28 cellular contexts compared by ENCODE assay signal in the genomic region with DNA sequence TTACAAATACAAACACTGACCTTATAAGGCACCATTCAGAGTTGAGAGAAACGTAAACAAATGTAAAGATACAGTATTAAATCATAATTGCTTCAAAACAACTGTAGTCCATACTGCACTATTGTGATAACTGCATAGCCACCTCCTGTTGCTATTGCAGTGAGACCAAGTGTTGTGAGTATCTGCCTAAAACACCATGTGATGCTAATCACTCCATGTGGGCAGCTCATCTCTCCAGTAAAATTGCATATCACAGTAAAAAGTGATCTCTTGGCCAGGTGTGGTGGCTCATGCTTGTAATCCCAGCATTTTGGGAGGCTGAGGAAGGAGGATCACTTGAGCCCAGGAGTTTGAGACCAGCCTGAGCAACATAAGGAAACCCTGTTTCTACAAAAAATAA. TPM values are rescaled to one million over a fixed set of nuclear protein-coding genes. Genes with fewer than 3 reads are reported as not detected.
"Had no signal": no experiment of that assay in that cellular context is flagged by ENCODE, and none has a peak within 500 bp of the region (broad histone marks: within the 10 kb centered on the region; RNA-seq: fewer than 3 reads in every experiment).

No MANE protein-coding gene starts in this region.

- ATAC-seq: stimulated activated effector memory CD8-positive, alpha-beta T cell treated with anti-CD3 and anti-CD28 coated beads, Interleukin-12 subunit alpha, Interleukin-12 subunit beta, amount 100 ng/mL, for 72 hours; stimulated activated memory B cell treated with anti-CD40 and anti-IgM and Interleukin-4, amounts not matched to agents 10 μg/mL and 1 μg/mL and 100 μg/mL, for 72 hours; stimulated activated naive B cell treated with anti-CD40 and anti-IgM and Interleukin-4, amounts not matched to agents 10 μg/mL and 1 μg/mL and 100 μg/mL, for 72 hours; stimulated activated naive CD8-positive, alpha-beta T cell treated with anti-CD3 and anti-CD28 coated beads, Interleukin-15, amount 100 ng/mL, for 72 hours; stimulated activated naive CD8-positive, alpha-beta T cell treated with anti-CD3 and anti-CD28 coated beads, Interleukin-15, Interleukin-2, amounts not matched to agents 100 U/mL and 50 U/mL, for 24 hours; upper lobe of right lung had no signal

- H3K4me1 ChIP-seq: stomach, suprapubic skin, testis, thyroid gland, tibial artery, tibial nerve, transverse colon, upper lobe of left lung, upper lobe of right lung, uterus, vagina had no signal

- H3K27ac ChIP-seq: stomach, suprapubic skin, testis, thoracic aorta, thyroid gland, tibial artery, tibial nerve, transverse colon, upper lobe of left lung, upper lobe of right lung, uterus, vagina had no signal

- H3K27me3 ChIP-seq: stomach, suprapubic skin, testis, thyroid gland, tibial nerve, upper lobe of left lung, upper lobe of right lung, uterus, vagina had no signal

- H3K9me3 ChIP-seq: suprapubic skin, testis, thyroid gland, upper lobe of right lung, vagina had no signal

- H3K36me3 ChIP-seq: stomach, suprapubic skin, thoracic aorta, thyroid gland, tibial artery, tibial nerve, transverse colon, upper lobe of left lung, upper lobe of right lung, uterus, vagina had no signal

- FAIRE-seq: urothelium cell line had no signal

- DNase-seq: stimulated activated CD4-positive, alpha-beta T cell treated with anti-CD3 and anti-CD28 coated beads, Interleukin-2, amount 100 ng/mL, for 48 hours; stimulated activated CD4-positive, alpha-beta T cell treated with anti-CD3 and anti-CD28 coated beads, Interleukin-4, amount 100 ng/mL, for 1 hour; stimulated activated CD4-positive, alpha-beta T cell treated with anti-CD3 and anti-CD28 coated beads, Interleukin-4, amount 100 ng/mL, for 24 hours; stimulated activated CD4-positive, alpha-beta T cell treated with anti-CD3 and anti-CD28 coated beads, Interleukin-4, amount 100 ng/mL, for 4 hours; stimulated activated CD8-positive, alpha-beta memory T cell treated with anti-CD3 and anti-CD28 coated beads, Interleukin-4, amount 100 ng/mL, for 48 hours; stimulated activated naive B cell treated with anti-CD40 and anti-IgM and Interleukin-4, amounts not matched to agents 10 μg/mL and 1 μg/mL and 100 μg/mL, for 72 hours; stimulated activated naive CD4-positive, alpha-beta T cell; stimulated activated naive CD4-positive, alpha-beta T cell treated with Interleukin-2 at 50 U/mL for 16 hours; stimulated activated naive CD8-positive, alpha-beta T cell treated with anti-CD3 and anti-CD28 coated beads, Interleukin-15, amount 100 ng/mL, for 72 hours; stimulated activated naive CD8-positive, alpha-beta T cell treated with anti-CD3 and anti-CD28 coated beads, Interleukin-15, Interleukin-2, amounts not matched to agents 100 U/mL and 50 U/mL, for 24 hours; stomach; substantia nigra; testis; thyroid gland; tibial artery; transverse colon; trophoblast cell; upper lobe of left lung; upper lobe of right lung; uterus had no signal

- H3K4me3 ChIP-seq: stomach, suprapubic skin, testis, thoracic aorta, thyroid gland, tibial artery, tibial nerve, transverse colon, upper lobe of left lung, upper lobe of right lung, uterus, vagina had no signal

RNA-seq across cellular contexts. Expression of gene ADAMTS14, which starts 43.0 kb away (rescaled TPM):
- total RNA-seq: subcutaneous adipose tissue, thyroid gland, vagina had no signal
